36 cellular contexts compared by ENCODE assay signal in the genomic region with DNA sequence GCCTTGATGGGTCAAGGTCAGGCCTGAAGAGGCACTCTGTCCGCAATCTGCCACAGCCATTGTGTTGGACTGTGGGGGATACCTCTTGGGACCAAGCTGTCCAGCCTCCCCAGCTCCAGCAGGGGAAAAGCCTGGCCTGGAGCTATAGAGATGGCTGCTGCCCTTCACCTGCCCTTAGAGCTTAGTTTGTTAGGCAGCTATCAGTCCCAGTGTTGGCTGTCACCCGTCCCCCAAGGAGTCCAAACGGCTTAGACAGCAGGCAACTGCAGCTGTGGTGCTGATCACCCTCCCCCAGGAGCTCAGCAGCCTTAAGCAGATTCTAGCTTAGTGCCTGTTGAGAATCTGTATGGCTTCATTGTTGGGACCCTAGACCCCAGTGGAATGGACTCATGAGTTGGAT.
"Had no signal": no experiment of that assay in that cellular context is flagged by ENCODE, and none has a peak within 500 bp of the region (broad histone marks: within the 10 kb centered on the region; RNA-seq: fewer than 3 reads in every experiment).

No MANE protein-coding gene starts in this region.

- H3K36me3 Mint-ChIP-seq: activated CD8-positive, alpha-beta memory T cell treated with anti-CD3 and anti-CD28 coated beads, Interleukin-2, amount 10 ng/mL, durations not matched to agents 7 days and 5 days; activated naive CD4-positive, alpha-beta T cell treated with anti-CD3 and anti-CD28 coated beads, Interleukin-2, amount 10 ng/mL, durations not matched to agents 7 days and 5 days; activated naive CD4-positive, alpha-beta T cell treated with anti-CD3 and anti-CD28 coated beads, Interleukin-2, amount 50 U/mL, for 24 hours; activated naive CD8-positive, alpha-beta T cell; activated naive CD8-positive, alpha-beta T cell treated with anti-CD3 and anti-CD28 coated beads, Interleukin-2, amount 10 ng/mL, durations not matched to agents 7 days and 5 days; brain; T-cell had no signal

- H3K9me3 Mint-ChIP-seq: activated CD4-positive, alpha-beta memory T cell treated with anti-CD3 and anti-CD28 coated beads, Interleukin-2, amount 10 ng/mL, durations not matched to agents 7 days and 5 days; activated CD4-positive, alpha-beta T cell treated with anti-CD3 and anti-CD28 coated beads, Interleukin-2, amount 10 ng/mL, durations not matched to agents 7 days and 5 days; activated naive CD4-positive, alpha-beta T cell treated with anti-CD3 and anti-CD28 coated beads, Interleukin-2, amount 10 ng/mL, durations not matched to agents 7 days and 5 days; activated naive CD8-positive, alpha-beta T cell treated with anti-CD3 and anti-CD28 coated beads, Interleukin-2, amount 10 ng/mL, durations not matched to agents 7 days and 5 days; activated T-helper 2 cell treated with anti-CD3 and anti-CD28 coated beads, Interferon-gamma antibody, Interleukin-2, Interleukin-4, amounts not matched to agents 10 μg/mL and 5 μg/mL and 100 μg/mL, durations not matched to agents 14 hours and 24 hours and 36 hours had no signal

- H3K36me3 ChIP-seq: ascending aorta, cardiac muscle cell, WERI-Rb-1 had no signal

- H3K4me3 ChIP-seq: ascending aorta, cardiac muscle cell had no signal

- H3K27me3 Mint-ChIP-seq: activated CD4-positive, alpha-beta T cell treated with anti-CD3 and anti-CD28 coated beads, Interleukin-2, amount 10 ng/mL, durations not matched to agents 7 days and 5 days; activated CD8-positive, alpha-beta memory T cell treated with anti-CD3 and anti-CD28 coated beads, Interleukin-2, amount 10 ng/mL, durations not matched to agents 7 days and 5 days; activated naive CD4-positive, alpha-beta T cell treated with anti-CD3 and anti-CD28 coated beads, Interleukin-2, amount 10 ng/mL, durations not matched to agents 7 days and 5 days; activated naive CD8-positive, alpha-beta T cell treated with anti-CD3 and anti-CD28 coated beads, Interleukin-2, amount 10 ng/mL, durations not matched to agents 7 days and 5 days; brain; T-helper 17 cell had no signal

- ATAC-seq: activated CD4-positive, alpha-beta T cell treated with anti-CD3 and anti-CD28 coated beads for 36 hours; activated CD4-positive, CD25-positive, alpha-beta regulatory T cell treated with anti-CD3 and anti-CD28 coated beads, Interleukin-2, amount 50 U/mL, for 24 hours; activated CD8-positive, alpha-beta memory T cell treated with anti-CD3 and anti-CD28 coated beads, Interleukin-2, amount 10 ng/mL, durations not matched to agents 7 days and 5 days; activated CD8-positive, alpha-beta T cell treated with anti-CD3 and anti-CD28 coated beads, Interleukin-2, amount 10 ng/mL, durations not matched to agents 7 days and 5 days; activated naive CD8-positive, alpha-beta T cell treated with anti-CD3 and anti-CD28 coated beads, Interleukin-2, amount 50 U/mL, for 24 hours; T-cell; T-helper 17 cell had no signal

- H3K27me3 ChIP-seq: ascending aorta, cardiac muscle cell had no signal

- H3K4me1 Mint-ChIP-seq: activated CD4-positive, alpha-beta memory T cell treated with anti-CD3 and anti-CD28 coated beads, Interleukin-2, amount 10 ng/mL, durations not matched to agents 7 days and 5 days; activated CD4-positive, alpha-beta T cell treated with anti-CD3 and anti-CD28 coated beads for 36 hours; activated CD4-positive, alpha-beta T cell treated with anti-CD3 and anti-CD28 coated beads, Interleukin-2, amount 10 ng/mL, durations not matched to agents 7 days and 5 days; activated CD8-positive, alpha-beta memory T cell treated with anti-CD3 and anti-CD28 coated beads, Interleukin-2, amount 10 ng/mL, durations not matched to agents 7 days and 5 days; activated naive CD4-positive, alpha-beta T cell treated with anti-CD3 and anti-CD28 coated beads, Interleukin-2, amount 10 ng/mL, durations not matched to agents 7 days and 5 days; activated naive CD4-positive, alpha-beta T cell treated with anti-CD3 and anti-CD28 coated beads, Interleukin-2, amount 50 U/mL, for 24 hours; activated naive CD8-positive, alpha-beta T cell treated with anti-CD3 and anti-CD28 coated beads, Interleukin-2, amount 10 ng/mL, durations not matched to agents 7 days and 5 days; activated naive CD8-positive, alpha-beta T cell treated with anti-CD3 and anti-CD28 coated beads, Interleukin-2, amount 50 U/mL, for 24 hours; brain; central memory CD8-positive, alpha-beta T cell; T-cell; T-helper 17 cell; WTC11 had no signal

- DNase-seq: activated CD4-positive, alpha-beta memory T cell treated with anti-CD3 and anti-CD28 coated beads, Interleukin-2, amount 10 ng/mL, durations not matched to agents 7 days and 5 days; activated CD4-positive, alpha-beta T cell treated with anti-CD3 and anti-CD28 coated beads for 1 hour; activated CD4-positive, alpha-beta T cell treated with anti-CD3 and anti-CD28 coated beads for 36 hours; activated CD4-positive, alpha-beta T cell treated with anti-CD3 and anti-CD28 coated beads for 48 hours; activated CD4-positive, alpha-beta T cell treated with anti-CD3 and anti-CD28 coated beads, Interleukin-2, amount 10 ng/mL, durations not matched to agents 7 days and 5 days; activated CD4-positive, alpha-beta T cell treated with anti-CD3 and anti-CD28 coated beads, Interleukin-2, amount 50 U/mL, for 48 hours; activated CD4-positive, CD25-positive, alpha-beta regulatory T cell; activated CD8-positive, alpha-beta memory T cell treated with anti-CD3 and anti-CD28 coated beads for 24 hours; activated CD8-positive, alpha-beta memory T cell treated with anti-CD3 and anti-CD28 coated beads, Interleukin-2, amount 10 ng/mL, durations not matched to agents 7 days and 5 days; activated CD8-positive, alpha-beta memory T cell treated with anti-CD3 and anti-CD28 coated beads, Interleukin-2, amount 50 U/mL, for 48 hours; activated CD8-positive, alpha-beta T cell treated with anti-CD3 and anti-CD28 coated beads, Interleukin-2, amount 10 ng/mL, durations not matched to agents 7 days and 5 days; activated effector memory CD4-positive, alpha-beta T cell treated with Interleukin-2 at 50 U/mL for 16 hours; activated gamma-delta T cell; activated naive CD4-positive, alpha-beta T cell treated with anti-CD3 and anti-CD28 coated beads, Interleukin-2, amount 10 ng/mL, durations not matched to agents 7 days and 5 days; activated naive CD4-positive, alpha-beta T cell treated with Interleukin-2 at 50 U/mL for 16 hours; activated naive CD8-positive, alpha-beta T cell treated with anti-CD3 and anti-CD28 coated beads, Interleukin-2, amount 10 ng/mL, durations not matched to agents 7 days and 5 days; activated naive CD8-positive, alpha-beta T cell treated with anti-CD3 and anti-CD28 coated beads, Interleukin-2, amount 50 U/mL, for 24 hours; activated T-cell treated with anti-CD3 and anti-CD28 coated beads, Interleukin-2, amount 50 U/mL, for 24 hours; activated T-cell treated with anti-CD3 and anti-CD28 coated beads, Interleukin-2, amount 50 U/mL, for 48 hours; amygdala; caudate nucleus; cerebellar nuclear complex; T-cell; T-helper 17 cell; T1000; WERI-Rb-1 had no signal

- H3K4me3 Mint-ChIP-seq: activated CD4-positive, alpha-beta memory T cell treated with anti-CD3 and anti-CD28 coated beads, Interleukin-2, amount 10 ng/mL, durations not matched to agents 7 days and 5 days; activated CD4-positive, alpha-beta T cell treated with anti-CD3 and anti-CD28 coated beads for 36 hours; activated CD4-positive, alpha-beta T cell treated with anti-CD3 and anti-CD28 coated beads, Interleukin-2, amount 10 ng/mL, durations not matched to agents 7 days and 5 days; activated CD8-positive, alpha-beta memory T cell treated with anti-CD3 and anti-CD28 coated beads, Interleukin-2, amount 10 ng/mL, durations not matched to agents 7 days and 5 days; activated CD8-positive, alpha-beta T cell treated with anti-CD3 and anti-CD28 coated beads, Interleukin-2, amount 10 ng/mL, durations not matched to agents 7 days and 5 days; activated naive CD4-positive, alpha-beta T cell treated with anti-CD3 and anti-CD28 coated beads, Interleukin-2, amount 10 ng/mL, durations not matched to agents 7 days and 5 days; activated naive CD4-positive, alpha-beta T cell treated with anti-CD3 and anti-CD28 coated beads, Interleukin-2, amount 50 U/mL, for 24 hours; activated naive CD8-positive, alpha-beta T cell; activated naive CD8-positive, alpha-beta T cell treated with anti-CD3 and anti-CD28 coated beads, Interleukin-2, amount 10 ng/mL, durations not matched to agents 7 days and 5 days; activated naive CD8-positive, alpha-beta T cell treated with anti-CD3 and anti-CD28 coated beads, Interleukin-2, amount 50 U/mL, for 24 hours; activated T-cell treated with anti-CD3 and anti-CD28 coated beads, Interleukin-2, amount 50 U/mL, for 24 hours; brain; central memory CD8-positive, alpha-beta T cell; T-cell; T-helper 17 cell; WTC11 had no signal

- H3K27ac ChIP-seq: ascending aorta, cardiac muscle cell, WERI-Rb-1 had no signal

- H3K4me1 ChIP-seq: ascending aorta had no signal

- FAIRE-seq: bronchial epithelial cell had no signal

- H3K27ac Mint-ChIP-seq: activated CD4-positive, alpha-beta memory T cell treated with anti-CD3 and anti-CD28 coated beads, Interleukin-2, amount 10 ng/mL, durations not matched to agents 7 days and 5 days; activated CD4-positive, alpha-beta T cell treated with anti-CD3 and anti-CD28 coated beads for 36 hours; activated CD4-positive, alpha-beta T cell treated with anti-CD3 and anti-CD28 coated beads, Interleukin-2, amount 10 ng/mL, durations not matched to agents 7 days and 5 days; activated CD8-positive, alpha-beta memory T cell treated with anti-CD3 and anti-CD28 coated beads, Interleukin-2, amount 10 ng/mL, durations not matched to agents 7 days and 5 days; activated CD8-positive, alpha-beta T cell treated with anti-CD3 and anti-CD28 coated beads, Interleukin-2, amount 10 ng/mL, durations not matched to agents 7 days and 5 days; activated naive CD4-positive, alpha-beta T cell treated with anti-CD3 and anti-CD28 coated beads, Interleukin-2, amount 10 ng/mL, durations not matched to agents 7 days and 5 days; activated naive CD4-positive, alpha-beta T cell treated with anti-CD3 and anti-CD28 coated beads, Interleukin-2, amount 50 U/mL, for 24 hours; activated naive CD8-positive, alpha-beta T cell; activated naive CD8-positive, alpha-beta T cell treated with anti-CD3 and anti-CD28 coated beads, Interleukin-2, amount 10 ng/mL, durations not matched to agents 7 days and 5 days; activated naive CD8-positive, alpha-beta T cell treated with anti-CD3 and anti-CD28 coated beads, Interleukin-2, amount 50 U/mL, for 24 hours; activated T-cell treated with anti-CD3 and anti-CD28 coated beads, Interleukin-2, amount 50 U/mL, for 24 hours; activated T-helper 2 cell treated with anti-CD3 and anti-CD28 coated beads, Interferon-gamma antibody, Interleukin-2, Interleukin-4, amounts not matched to agents 10 μg/mL and 5 μg/mL and 100 μg/mL, durations not matched to agents 14 hours and 24 hours and 36 hours; brain; T-cell; T-helper 17 cell; WTC11 had no signal
